ENCODE assay signal across 8 cellular contexts in the genomic region with DNA sequence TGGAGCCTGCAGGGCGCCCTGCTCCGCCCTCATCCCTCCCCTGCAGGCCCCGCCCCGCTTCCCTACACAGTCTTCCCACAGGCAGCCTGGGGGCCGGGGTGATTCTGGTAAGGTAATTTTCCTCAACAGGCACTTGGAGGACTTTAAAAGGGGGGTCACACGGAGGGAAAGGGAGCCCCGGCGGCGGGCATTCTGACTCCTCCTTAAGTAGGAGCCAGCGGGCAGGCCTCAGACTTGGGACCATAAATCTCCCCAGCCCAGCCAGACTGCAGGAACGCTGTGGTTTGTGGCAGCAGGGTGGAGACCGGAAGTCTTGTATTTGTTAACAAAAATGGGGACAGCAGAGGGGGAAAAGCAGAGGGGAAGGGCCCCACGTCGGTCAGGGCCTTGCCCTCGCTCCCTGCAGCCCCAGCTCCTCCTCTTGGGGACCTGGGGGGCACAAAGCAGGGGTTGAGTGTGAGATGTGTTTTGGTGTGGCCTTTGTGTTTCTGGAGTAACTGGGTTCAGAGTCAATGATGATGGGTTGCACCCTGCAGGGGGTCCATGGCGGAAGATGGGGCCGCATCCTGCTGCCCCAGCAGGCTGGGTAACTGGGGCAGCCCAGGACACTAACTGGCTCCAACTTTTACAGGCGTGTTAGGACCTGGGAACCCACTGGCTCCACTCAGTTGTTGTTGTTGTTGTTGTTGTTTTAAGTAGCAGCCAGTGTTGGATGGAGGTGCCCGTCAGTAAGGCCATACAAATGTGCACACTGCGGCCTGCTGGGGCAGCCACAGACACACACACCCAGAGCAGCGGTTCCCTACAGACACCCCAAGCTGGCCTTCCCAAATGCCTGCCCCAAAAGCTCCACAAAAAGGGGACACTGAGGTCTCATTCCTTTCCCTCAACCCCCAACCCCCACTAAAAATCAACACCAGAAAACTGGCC. TPM values are rescaled to one million over a fixed set of nuclear protein-coding genes. Genes with fewer than 3 reads are reported as not detected.
A peak's percentile ranks its signal among the peaks of the same experiment; 100 is the strongest.
DNase-seq lines count a peak whose midpoint lies in the region; ATAC-seq and TF ChIP-seq lines count a peak whose summit lies in the region.

No MANE protein-coding gene starts in this region.

- peak overlapping the region; percentile 22 for H3K4me2 ChIP-seq in DOHH2 (ENCODE audit: low read length)

- intact Hi-C loops in body of pancreas (cut with DNase I) = no loop called here

- H3K9me3 ChIP-seq in DOHH2 (ENCODE audit: control insufficient read depth, insufficient read depth, low read length) (no peaks in the 10 kb centered on the region), body of pancreas (no peaks in the 10 kb centered on the region)

- TF ChIP-seq POLR2A in body of pancreas (IDR thresholded peaks at IDR 0.05) = no peak

- DNase-seq in NCI-H2227 (lab: John Stamatoyannopoulos, UW; ENCODE audit: unreplicated experiment) (peak; percentile 75), body of pancreas (peak in 3 of 4 donors; percentile 33 to 47 (median 38)), kidney glomerular epithelial cell (lab: John Stamatoyannopoulos, UW) (peak; percentile 63), stromal cell of bone marrow (ENCODE audit: low read depth) (peak; percentile 76), AML-193 (lab: John Stamatoyannopoulos, UW) (no peak), germinal center (ENCODE audit: low spot score) (no peak), ACHN (no peak)

- H3K9me2 ChIP-seq in DOHH2 (replicated peaks; ENCODE audit: control insufficient read depth, low read length) = no peaks in the 10 kb centered on the region

- H3K27me3 ChIP-seq in DOHH2 (ENCODE audit: control insufficient read depth, low read length) (peaks cover 9% of the 10 kb centered on the region), body of pancreas (no peaks in the 10 kb centered on the region)

- H3K36me3 ChIP-seq in DOHH2 (ENCODE audit: control insufficient read depth, low read length) = no peaks in the 10 kb centered on the region
- H3K36me3 ChIP-seq in body of pancreas (replicated peaks in 1 of 2; ENCODE audit: insufficient read depth in 1 of 2, low read depth in 2 of 2) = no peaks in the 10 kb centered on the region

- no peaks in the 10 kb centered on the region for H3F3A ChIP-seq in DOHH2 (ENCODE audit: control insufficient read depth, insufficient read depth)

- H3K4me1 ChIP-seq in DOHH2 (ENCODE audit: control insufficient read depth, low read length) = peaks cover 50% of the 10 kb centered on the region
- peaks cover 58% of the 10 kb centered on the region for H3K4me1 ChIP-seq in body of pancreas

- in situ Hi-C loops in ACHN (cut with HindIII; ENCODE audit: low pct_ligation_motif_present, low pct_unique_long_range_greater_than_20kb, low sequenced_read_pairs) = no loop called here

- TF ChIP-seq CTCF in DOHH2 (IDR thresholded peaks at IDR 0.05; ENCODE audit: low read depth, low read length, poor library complexity, severe bottlenecking) = no peak
- no peak for TF ChIP-seq CTCF in body of pancreas (IDR thresholded peaks at IDR 0.05)

- H4K20me1 ChIP-seq in DOHH2 (ENCODE audit: control insufficient read depth, insufficient read depth, low read depth, low read length) = no peaks in the 10 kb centered on the region

- H3K4me3 ChIP-seq in DOHH2 (ENCODE audit: low read length) = no peak overlapping the region
- no peak overlapping the region for H3K4me3 ChIP-seq in body of pancreas

- H3K27ac ChIP-seq in DOHH2 (ENCODE audit: low read depth, low read length) = no peak overlapping the region
- peak overlapping the region in 3 of 4 donors; percentile 34 to 65 (median 57) for H3K27ac ChIP-seq in body of pancreas

- WGBS in body of pancreas, 2 donors = 50 to 51% methylated on average over 15 to 21 of the region's 21 CpGs

- no peaks in the 10 kb centered on the region for H3K79me2 ChIP-seq in DOHH2 (ENCODE audit: control insufficient read depth, low read length)

- peak; percentile 57 for ATAC-seq in body of pancreas

RNA-seq across cellular contexts. Expression of a gene that starts 27.7 kb away (rescaled TPM):
- total RNA-seq in body of pancreas = 10 to 100 TPM; 23.3 to 44.5 TPM

Comparison
In these comparisons a context has a peak if more than half of its experiments do, and no peak if none do; other contexts are left out.
1. DNase-seq: peak in NCI-H2227 (single experiment), body of pancreas (3 of 4), kidney glomerular epithelial cell (single experiment) and stromal cell of bone marrow (single experiment); none in AML-193 (0 of 2), germinal center (single experiment) and ACHN (single experiment).